Comparison of ENCODE assay signal across 12 cellular contexts in the genomic region with DNA sequence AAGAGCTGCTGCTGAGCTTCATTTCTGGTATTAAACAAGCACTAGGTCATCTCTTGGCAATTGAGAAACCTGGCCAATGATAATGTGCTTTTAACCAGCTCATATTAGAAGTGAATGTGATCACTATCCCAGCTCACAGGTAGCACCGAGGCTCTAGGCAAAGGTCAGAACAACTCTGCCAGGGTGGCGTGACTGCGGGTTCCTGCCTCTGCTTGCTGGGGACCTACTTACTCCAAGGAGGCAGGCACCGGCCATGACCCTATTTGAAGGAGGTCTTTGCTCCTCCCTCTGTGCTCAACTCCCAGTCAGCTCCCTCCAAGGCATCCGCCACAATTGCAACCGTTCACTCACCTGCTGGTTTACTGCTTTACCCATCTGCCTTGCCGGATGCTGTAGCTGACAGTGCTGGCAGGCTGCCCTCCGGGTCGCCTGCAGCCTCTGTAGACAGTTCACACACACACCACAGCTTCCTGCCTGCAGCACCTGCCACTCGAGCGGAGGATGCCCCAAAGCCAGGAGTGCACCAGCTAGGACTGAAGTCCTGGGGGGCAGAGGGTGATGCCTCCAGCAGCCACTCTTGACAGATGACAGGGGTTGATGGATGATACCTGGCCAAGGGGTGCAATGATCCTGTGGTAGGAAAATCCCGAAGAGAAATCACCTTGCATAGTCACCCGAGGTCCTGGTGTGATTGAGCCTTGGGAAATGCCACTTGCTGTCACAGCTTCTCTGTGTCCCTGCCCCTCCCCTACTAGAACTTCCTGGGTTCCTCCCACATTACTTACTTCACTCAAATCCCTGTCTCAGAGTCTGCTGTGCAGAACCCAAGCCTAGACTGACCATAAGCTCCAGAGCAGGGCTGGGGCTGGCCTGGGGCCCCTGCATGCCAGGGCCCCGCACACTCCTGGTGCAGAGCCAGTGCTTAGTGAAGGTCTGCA. TPM values are rescaled to one million over a fixed set of nuclear protein-coding genes. Genes with fewer than 3 reads are reported as not detected.
DNase-seq lines count a peak whose midpoint lies in the region; ATAC-seq and TF ChIP-seq lines count a peak whose summit lies in the region.
"Had no signal": no experiment of that assay in that cellular context is flagged by ENCODE, and none has a peak within 500 bp of the region (broad histone marks: within the 10 kb centered on the region; RNA-seq: fewer than 3 reads in every experiment).

No MANE protein-coding gene starts in this region.

- H3K27me3 Mint-ChIP-seq in type B pancreatic cell (peaks cover 79% of the 10 kb centered on the region), chondrocyte (ENCODE audit: low read depth) (peaks cover 56% of the 10 kb centered on the region)

- no peaks in the 10 kb centered on the region for H3K4me1 Mint-ChIP-seq in type B pancreatic cell (ENCODE audit: unreplicated experiment)
- no peaks in the 10 kb centered on the region for H3K4me1 Mint-ChIP-seq in chondrocyte (ENCODE audit: low read depth)

- H3K4me3 Mint-ChIP-seq in type B pancreatic cell (no peak overlapping the region), chondrocyte (ENCODE audit: unreplicated experiment) (no peak overlapping the region)

- no peak overlapping the region for H3K27ac Mint-ChIP-seq in type B pancreatic cell
- H3K27ac Mint-ChIP-seq in chondrocyte (ENCODE audit: unreplicated experiment), result no peak overlapping the region

- peak; percentile 87 for DNase-seq in COR-L47 (lab: John Stamatoyannopoulos, UW)
- DNase-seq in NCI-H748 (lab: John Stamatoyannopoulos, UW; ENCODE audit: unreplicated experiment), result peak; percentile 74
- DNase-seq in activated gamma-delta T cell treated with Interleukin-2 at 50 U/mL for 16 hours, result peak; percentile 84
- DNase-seq in stimulated activated CD8-positive, alpha-beta memory T cell treated with anti-CD3 and anti-CD28 coated beads, Interleukin-15, amount 100 ng/mL, for 48 hours (ENCODE audit: low read depth in 2 of 2), result peak; percentile 41 to 42
- no peak for DNase-seq in type B pancreatic cell (ENCODE audit: extremely low spot score, unreplicated experiment)
- DNase-seq in chondrocyte (ENCODE audit: low spot score), result no peak
- DNase-seq: heart left ventricle had no signal

- H3K9me3 Mint-ChIP-seq in type B pancreatic cell, result no peaks in the 10 kb centered on the region
- no peaks in the 10 kb centered on the region for H3K9me3 Mint-ChIP-seq in chondrocyte (ENCODE audit: low read depth)

- peak; percentile 87 for ATAC-seq in HG02759 (IDR thresholded peaks at IDR 0.05; ENCODE audit: unreplicated experiment)
- no peak for ATAC-seq in HG02852 (IDR thresholded peaks at IDR 0.05; ENCODE audit: unreplicated experiment)

- no peak for TF ChIP-seq CTCF in type B pancreatic cell (conservative IDR thresholded peaks at IDR 0.05)
- no peak for TF ChIP-seq CTCF in chondrocyte (IDR thresholded peaks at IDR 0.05)

- no peaks in the 10 kb centered on the region for H3K36me3 Mint-ChIP-seq in type B pancreatic cell
- H3K36me3 Mint-ChIP-seq in chondrocyte (ENCODE audit: low read depth), result no peaks in the 10 kb centered on the region

RNA-seq across cellular contexts. Expression of a gene that starts 8.8 kb away (rescaled TPM):
- total RNA-seq in type B pancreatic cell (ENCODE audit: low replicate concordance) (not detected in 2 replicates), chondrocyte (not detected in 3 replicates)
- total RNA-seq: Daoy, SK-MEL-5, thoracic aorta had no signal

RNA-seq across cellular contexts. Expression of a gene that starts 32.8 kb away (rescaled TPM):
- total RNA-seq in type B pancreatic cell (ENCODE audit: low replicate concordance), result 22.2 and 27.5 TPM in 2 replicates
- 1.5 to 5.5 TPM (median 5.5 TPM) in 3 replicates for total RNA-seq in chondrocyte

Comparison
In these comparisons a context has a peak if more than half of its experiments do, and no peak if none do; other contexts are left out.
1. DNase-seq: peak in COR-L47 (single experiment), NCI-H748 (single experiment), activated gamma-delta T cell treated with Interleukin-2 at 50 U/mL for 16 hours (single experiment) and stimulated activated CD8-positive, alpha-beta memory T cell treated with anti-CD3 and anti-CD28 coated beads, Interleukin-15, amount 100 ng/mL, for 48 hours (2 of 2); none in type B pancreatic cell (single experiment) and chondrocyte (single experiment).